In genomic region chr7:94588090-94588489, GRCh38 we compare ENCODE assay signal across 19 cellular contexts.
DNase-seq lines count a peak whose midpoint lies in the region; ATAC-seq, FAIRE-seq and TF ChIP-seq lines count a peak whose summit lies in the region.
"Had no signal": no experiment of that assay in that cellular context is flagged by ENCODE, and none has a peak within 500 bp of the region (broad histone marks: within the 10 kb centered on the region; RNA-seq: fewer than 3 reads in every experiment).

No MANE protein-coding gene starts in this region.

- no peaks in the 10 kb centered on the region for H3K9me1 ChIP-seq in IMR-90 (ENCODE audit: insufficient read depth, low read length)

- dilution Hi-C loops in IMR-90 (cut with HindIII; ENCODE audit: low sequenced_read_pairs, unreplicated experiment): no loop called here

- H3K79me1 ChIP-seq in IMR-90 (ENCODE audit: low read depth in 1 of 2, low read length in 2 of 2): no peaks in the 10 kb centered on the region

- H3K36me3 ChIP-seq in IMR-90 (ENCODE audit: control insufficient read depth, insufficient read depth, low read length) (no peaks in the 10 kb centered on the region), esophagus squamous epithelium (no peaks in the 10 kb centered on the region), pancreas (no peaks in the 10 kb centered on the region)

- no peak overlapping the region for H3K27ac ChIP-seq in IMR-90 (ENCODE audit: insufficient read depth, low read length)
- H3K27ac ChIP-seq in esophagus squamous epithelium: no peak overlapping the region
- H3K27ac ChIP-seq in pancreas: no peak overlapping the region

- H2BK20ac ChIP-seq in IMR-90 (ENCODE audit: low read depth, low read length): no peak overlapping the region

- H3K9me3 ChIP-seq in IMR-90 (ENCODE audit: control insufficient read depth, insufficient read depth, low read length) (no peaks in the 10 kb centered on the region), esophagus squamous epithelium (no peaks in the 10 kb centered on the region), pancreas (no peaks in the 10 kb centered on the region)

- CTCF ChIA-PET in IMR-90 (lab: Yijun Ruan, JAX): no interaction called here

- no peaks in the 10 kb centered on the region for H3K4me1 ChIP-seq in IMR-90 (ENCODE audit: control insufficient read depth, insufficient read depth, low read length)
- H3K4me1 ChIP-seq in esophagus squamous epithelium: no peaks in the 10 kb centered on the region
- peaks cover 0 to 6% (median 4%) of the 10 kb centered on the region in 3 donors for H3K4me1 ChIP-seq in pancreas

- H2BK5ac ChIP-seq in IMR-90 (ENCODE audit: low read depth, low read length, poor library complexity, severe bottlenecking): no peak overlapping the region

- H2BK15ac ChIP-seq in IMR-90 (ENCODE audit: low read depth, low read length): no peak overlapping the region

- H2AK5ac ChIP-seq in IMR-90 (ENCODE audit: low read depth, low read length): no peak overlapping the region

- no peak overlapping the region for H3K18ac ChIP-seq in IMR-90 (ENCODE audit: low read depth, low read length)

- in situ Hi-C loops in IMR-90 (cut with MboI; ENCODE audit: low sequenced_read_pairs): no loop called here
- in situ Hi-C loops in astrocyte of the spinal cord (cut with HindIII; ENCODE audit: low sequenced_read_pairs): no loop called here

- H3K4me3 ChIP-seq in IMR-90 (ENCODE audit: insufficient read depth, low read depth, low read length) (no peak overlapping the region), astrocyte of the spinal cord (ENCODE audit: low read depth, low read length) (no peak overlapping the region), esophagus squamous epithelium (no peak overlapping the region), pancreas (no peak overlapping the region)

- no peaks in the 10 kb centered on the region for H4K20me1 ChIP-seq in IMR-90 (ENCODE audit: insufficient read depth, low read length)

- no peak overlapping the region for H3K9ac ChIP-seq in IMR-90 (ENCODE audit: low read depth, low read length)

- H2AK9ac ChIP-seq in IMR-90 (replicated peaks; ENCODE audit: low read depth, low read length, poor library complexity): no peak overlapping the region

- H2AFZ ChIP-seq in IMR-90 (replicated peaks; ENCODE audit: low read length, poor library complexity): no peak overlapping the region

- intact Hi-C loops in IMR-90 (cut with micrococcal nuclease): no loop called here
- intact Hi-C loops in esophagus squamous epithelium (cut with DNase I): no loop called here
- intact Hi-C loops in pancreas (cut with DNase I): no loop called here

- H3K27ac Mint-ChIP-seq in memory B cell: peak overlapping the region; percentile 7
- H3K27ac Mint-ChIP-seq: B cell; CD4-positive, alpha-beta memory T cell; H9 had no signal

- H3K9me3 Mint-ChIP-seq in memory B cell: no peaks in the 10 kb centered on the region
- H3K9me3 Mint-ChIP-seq: CD4-positive, alpha-beta memory T cell had no signal

- no TSS peak for BruUV-seq in IMR-90 (replicated peaks; lab: Mats Ljungman, UMichigan)

- peaks cover 9% of the 10 kb centered on the region for H3K36me3 Mint-ChIP-seq in memory B cell

- peaks cover 18% of the 10 kb centered on the region for H3K4me1 Mint-ChIP-seq in memory B cell

- TF ChIP-seq CTCF in IMR-90 (conservative IDR thresholded peaks at IDR 0.05; ENCODE audit: low read depth, low read length): no peak
- no peak for TF ChIP-seq CTCF in astrocyte of the spinal cord (IDR thresholded peaks at IDR 0.05; ENCODE audit: low read depth, low read length)
- TF ChIP-seq CTCF in esophagus squamous epithelium (IDR thresholded peaks at IDR 0.05): no peak
- no peak for TF ChIP-seq CTCF in pancreas (IDR thresholded peaks at IDR 0.05)

- no peak overlapping the region for H3K4me2 ChIP-seq in IMR-90 (ENCODE audit: low read depth, low read length)

- no peak overlapping the region for H2BK120ac ChIP-seq in IMR-90 (ENCODE audit: low read depth, low read length)

- H4K5ac ChIP-seq in IMR-90 (ENCODE audit: low read depth, low read length): no peak overlapping the region

- H3K27me3 Mint-ChIP-seq in memory B cell: no peaks in the 10 kb centered on the region
- H3K27me3 Mint-ChIP-seq: B cell; CD4-positive, alpha-beta memory T cell had no signal

- no peak for TF ChIP-seq RAD21 in IMR-90 (IDR thresholded peaks at IDR 0.05; ENCODE audit: low read length)

- no peak overlapping the region for H3K4ac ChIP-seq in IMR-90 (ENCODE audit: low read depth, low read length)

- H4K91ac ChIP-seq in IMR-90 (ENCODE audit: insufficient read depth, low read depth, low read length): no peak overlapping the region

- H3K27me3 ChIP-seq in IMR-90 (ENCODE audit: control insufficient read depth, insufficient read depth, low read length) (no peaks in the 10 kb centered on the region), esophagus squamous epithelium (no peaks in the 10 kb centered on the region), pancreas (no peaks in the 10 kb centered on the region)

- ATAC-seq in IMR-90 (ENCODE audit: low read depth) (no peak), memory B cell (ENCODE audit: low read depth) (no peak), pancreas (no peak)

- H3K14ac ChIP-seq in IMR-90 (replicated peaks; ENCODE audit: low read depth, low read length): no peak overlapping the region

- peak; percentile 13 for DNase-seq in IMR-90
- peak; percentile 7 for DNase-seq in astrocyte of the spinal cord (ENCODE audit: low read depth, low spot score)
- no peak for DNase-seq in memory B cell (ENCODE audit: low spot score in 2 of 2)
- no peak for DNase-seq in esophagus squamous epithelium (lab: John Stamatoyannopoulos, UW)
- no peak for DNase-seq in effector CD4-positive, alpha-beta T cell
- DNase-seq in CD1c-positive myeloid dendritic cell (ENCODE audit: extremely low spot score): no peak
- DNase-seq in pancreas: no peak
- DNase-seq: C1 segment of cervical spinal cord; CD4-positive, alpha-beta memory T cell; COR-L47; DMS153; DMS79 treated with DMSO at 0.1 percent for 48 hours; EL; GDM1; GOT3; H9 had no signal

- H3K23ac ChIP-seq in IMR-90 (ENCODE audit: low read depth, low read length): no peak overlapping the region

- H4K8ac ChIP-seq in IMR-90 (ENCODE audit: low read depth in 2 of 2, low read length in 2 of 2): no peak overlapping the region

- POLR2A ChIA-PET in IMR-90 (lab: Charles Lee; ENCODE audit: unreplicated experiment): no interaction called here

- no peak overlapping the region for H3K56ac ChIP-seq in IMR-90 (ENCODE audit: extremely low read depth, insufficient read depth, low read length)

- no peak for FAIRE-seq in pancreas (lab: Jason Lieb, UNC)
- FAIRE-seq: D721Med, GM12892 had no signal

- no peak overlapping the region for H3K4me3 Mint-ChIP-seq in memory B cell
- H3K4me3 Mint-ChIP-seq: B cell; CD4-positive, alpha-beta memory T cell; H9 had no signal

- no CpG with 5 or more reads among the region's 2 CpGs for WGBS in IMR-90 (ENCODE audit: extremely low coverage in 2 of 2, insufficient read length in 1 of 2), 2 experiments
- WGBS in esophagus squamous epithelium, 2 donors: 93 to 98% methylated on average over 2 of the region's 2 CpGs
- 98% methylated on average over 2 of the region's 2 CpGs for WGBS in pancreas, 2 donors

- TF ChIP-seq POLR2A in IMR-90 (IDR thresholded peaks at IDR 0.05; ENCODE audit: low read depth, low read length) (no peak), esophagus squamous epithelium (IDR thresholded peaks at IDR 0.05) (no peak)

TF ChIP-seq in IMR-90, 13 proteins besides CTCF, POLR2A, EP300 and RAD21:
- TF ChIP-seq MAFK (IDR thresholded peaks at IDR 0.05; ENCODE audit: low read depth, low read length) (no peak), RFX5 (IDR thresholded peaks at IDR 0.05; ENCODE audit: low read depth, low read length) (no peak), FOS (IDR thresholded peaks at IDR 0.05; ENCODE audit: low read depth, low read length) (no peak), SMC3 (IDR thresholded peaks at IDR 0.05; ENCODE audit: low read depth, low read length) (no peak), MXI1 (IDR thresholded peaks at IDR 0.05; ENCODE audit: borderline replicate concordance, low read depth, low read length) (no peak), ELK1 (IDR thresholded peaks at IDR 0.05; ENCODE audit: borderline replicate concordance, low read depth, low read length) (no peak), BHLHE40 (IDR thresholded peaks at IDR 0.05; ENCODE audit: low read depth, low read length) (no peak), NFE2L2 (IDR thresholded peaks at IDR 0.05; ENCODE audit: low read depth, low read length) (no peak), RCOR1 (IDR thresholded peaks at IDR 0.05; ENCODE audit: insufficient replicate concordance, low read length) (no peak), CEBPB (IDR thresholded peaks at IDR 0.05; ENCODE audit: low read depth, low read length) (no peak), CHD1 (IDR thresholded peaks at IDR 0.05; ENCODE audit: low read depth, low read length) (no peak), MAZ (IDR thresholded peaks at IDR 0.05; ENCODE audit: borderline replicate concordance, low read depth, low read length) (no peak)
- TF ChIP-seq, protein P1, sequence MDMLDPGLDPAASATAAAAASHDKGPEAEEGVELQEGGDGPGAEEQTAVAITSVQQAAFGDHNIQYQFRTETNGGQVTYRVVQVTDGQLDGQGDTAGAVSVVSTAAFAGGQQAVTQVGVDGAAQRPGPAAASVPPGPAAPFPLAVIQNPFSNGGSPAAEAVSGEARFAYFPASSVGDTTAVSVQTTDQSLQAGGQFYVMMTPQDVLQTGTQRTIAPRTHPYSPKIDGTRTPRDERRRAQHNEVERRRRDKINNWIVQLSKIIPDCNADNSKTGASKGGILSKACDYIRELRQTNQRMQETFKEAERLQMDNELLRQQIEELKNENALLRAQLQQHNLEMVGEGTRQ (IDR thresholded peaks at IDR 0.05; ENCODE audit: low read depth, low read length): no peak

Comparison
In these comparisons a context has a peak if more than half of its experiments do, and no peak if none do; other contexts are left out.
1. DNase-seq: peak in IMR-90 (single experiment) and astrocyte of the spinal cord (single experiment); none in memory B cell (0 of 2), esophagus squamous epithelium (single experiment), effector CD4-positive, alpha-beta T cell (single experiment), CD1c-positive myeloid dendritic cell (single experiment) and pancreas (0 of 6).